1 cellular context compared by ENCODE assay signal in genomic region chr17:75012320-75013076, GRCh38.
A peak's percentile ranks its signal among the peaks of the same experiment; 100 is the strongest.
TF ChIP-seq lines count a peak whose summit lies in the region.

TSS of gene MRPL58 (plus strand) at chr17:75012670. CDS start at chr17:75012687, 17 bp downstream.

TF ChIP-seq in HepG2, 621 proteins besides CTCF, POLR2A, EP300 and RAD21 (continued from another document and continues in another):
- TF ChIP-seq MED1 (CRISPR knock-in tag; IDR thresholded peaks at IDR 0.05) (peak; percentile 88), KLF16 (CRISPR knock-in tag; IDR thresholded peaks at IDR 0.05) (peak in 1 of 2 experiments; percentile 100; a peak in 3 of 4 replicates), NFAT5 (CRISPR knock-in tag; IDR thresholded peaks at IDR 0.05) (peak; percentile 66; the same call in 1 of the 2 replicates), ZNF180 (CRISPR knock-in tag; IDR thresholded peaks at IDR 0.05; ENCODE audit: borderline replicate concordance, low read depth) (peak; percentile 83; the same call in 1 of the 2 replicates), UBTF (CRISPR knock-in tag; IDR thresholded peaks at IDR 0.05) (peak; percentile 100), LRRFIP1 (CRISPR knock-in tag; conservative IDR thresholded peaks at IDR 0.05) (0 out of 2 replicates have a peak, but pooled peaks have one; percentile 65), U2AF1 (optimal IDR thresholded peaks at IDR 0.05; ENCODE audit: low read depth, low read length) (peak; percentile 92), SP2 (CRISPR knock-in tag; IDR thresholded peaks at IDR 0.05) (peak; percentile 65), RNF2 (conservative IDR thresholded peaks at IDR 0.05; ENCODE audit: low read depth) (peak; percentile 67; the same call in 1 of the 2 replicates), TCF12 (IDR thresholded peaks at IDR 0.05) (no peak), TCF12 (CRISPR knock-in tag; IDR thresholded peaks at IDR 0.05) (peak; percentile 92), ZNF44 (CRISPR knock-in tag; IDR thresholded peaks at IDR 0.05) (no peak; the same call in none of the 2 replicates), ZNF503 (CRISPR knock-in tag; IDR thresholded peaks at IDR 0.05) (peak; percentile 93), MIER2 (CRISPR knock-in tag; IDR thresholded peaks at IDR 0.05) (peak; percentile 77), ZFYVE20 (CRISPR knock-in tag; IDR thresholded peaks at IDR 0.05; ENCODE audit: borderline replicate concordance, low read depth) (no peak), TCF7 (IDR thresholded peaks at IDR 0.05; ENCODE audit: low read depth) (no peak), HES4 (CRISPR knock-in tag; IDR thresholded peaks at IDR 0.05; ENCODE audit: borderline replicate concordance) (no peak; the same call in 1 of the 2 replicates), MIXL1 (CRISPR knock-in tag; IDR thresholded peaks at IDR 0.05) (peak; percentile 64), HINFP (CRISPR knock-in tag; IDR thresholded peaks at IDR 0.05; ENCODE audit: low read depth) (peak; percentile 93), TFE3 (CRISPR knock-in tag; IDR thresholded peaks at IDR 0.05) (peak; percentile 71; the same call in 1 of the 2 replicates), RORA (CRISPR knock-in tag; IDR thresholded peaks at IDR 0.05) (no peak), ETV6 (CRISPR knock-in tag; conservative IDR thresholded peaks at IDR 0.05) (peak; percentile 97), ZNF576 (CRISPR knock-in tag; IDR thresholded peaks at IDR 0.05) (peak; percentile 91), RFXANK (CRISPR knock-in tag; IDR thresholded peaks at IDR 0.05) (peak; percentile 71; the same call in 1 of the 2 replicates), ELF1 (CRISPR knock-in tag; IDR thresholded peaks at IDR 0.05) (peak; percentile 88), HOXA5 (CRISPR knock-in tag; IDR thresholded peaks at IDR 0.05) (peak; percentile 98), KDM4B (CRISPR knock-in tag; IDR thresholded peaks at IDR 0.05) (peak; percentile 97), DR1 (CRISPR knock-in tag; IDR thresholded peaks at IDR 0.05) (peak; percentile 83), PITX1 (CRISPR knock-in tag; IDR thresholded peaks at IDR 0.05) (peak; percentile 64; the same call in 1 of the 2 replicates), ZNF337 (CRISPR knock-in tag; IDR thresholded peaks at IDR 0.05; ENCODE audit: borderline replicate concordance, low read depth) (no peak; the same call in 1 of the 2 replicates), CCAR2 (optimal IDR thresholded peaks at IDR 0.05; ENCODE audit: low read depth, low read length) (no peak), DBP (CRISPR knock-in tag; IDR thresholded peaks at IDR 0.05; ENCODE audit: not compliant biosample characterization) (peak; percentile 98), NR2F1 (CRISPR knock-in tag; IDR thresholded peaks at IDR 0.05) (peak in 1 of 2 experiments; percentile 66; a peak in 2 of 4 replicates), ZNF121 (CRISPR knock-in tag; IDR thresholded peaks at IDR 0.05) (peak; percentile 60), BORCS8-MEF2B (CRISPR knock-in tag; IDR thresholded peaks at IDR 0.05) (peak; percentile 61), RXRA (CRISPR knock-in tag; IDR thresholded peaks at IDR 0.05) (peak; percentile 92), ZNF703 (CRISPR knock-in tag; IDR thresholded peaks at IDR 0.05; ENCODE audit: borderline replicate concordance) (peak; percentile 97; the same call in 1 of the 2 replicates), ZNF737 (CRISPR knock-in tag; IDR thresholded peaks at IDR 0.05; ENCODE audit: borderline replicate concordance) (no peak; the same call in 1 of the 2 replicates), PHF20 (CRISPR knock-in tag; IDR thresholded peaks at IDR 0.05) (peak; percentile 98), SP4 (CRISPR knock-in tag; IDR thresholded peaks at IDR 0.05) (peak; percentile 92)
